8 cellular contexts compared by ENCODE assay signal in genomic region chr4:40325406-40326019, GRCh38. TPM values are rescaled to one million over a fixed set of nuclear protein-coding genes. Genes with fewer than 3 reads are reported as not detected.
DNase-seq lines count a peak whose midpoint lies in the region; ATAC-seq and TF ChIP-seq lines count a peak whose summit lies in the region.

No MANE protein-coding gene starts in this region.

- H3K4me1 ChIP-seq in esophagus muscularis mucosa (peaks cover 0 to 22% (median 8%) of the 10 kb centered on the region in 4 donors), neuronal stem cell (ENCODE audit: control insufficient read depth in 2 of 2, insufficient read depth in 1 of 2, low read depth in 1 of 2, low read length in 2 of 2) (peaks cover 7 to 19% of the 10 kb centered on the region in 2 donors)

- no peaks in the 10 kb centered on the region for H3K27me3 ChIP-seq in esophagus muscularis mucosa
- H3K27me3 ChIP-seq in neuronal stem cell (ENCODE audit: control insufficient read depth in 3 of 3, insufficient read depth in 3 of 3, low read depth in 1 of 3, low read length in 3 of 3) = no peaks in the 10 kb centered on the region

- no peaks in the 10 kb centered on the region for H3K79me1 ChIP-seq in neuronal stem cell (ENCODE audit: low read depth, low read length)

- 13% methylated on average over 2 of the region's 2 CpGs for WGBS in esophagus muscularis mucosa
- WGBS in neuronal stem cell (ENCODE audit: extremely low coverage in 2 of 2, insufficient read length in 2 of 2, insufficient replicate concordance in 1 of 2), 2 donors = no CpG with 5 or more reads among the region's 2 CpGs

- H2BK12ac ChIP-seq in neuronal stem cell (ENCODE audit: low read length) = no peak overlapping the region

- H3K27ac ChIP-seq in esophagus muscularis mucosa (replicated peaks in 1 of 4) = no peak overlapping the region
- no peak overlapping the region for H3K27ac ChIP-seq in neuronal stem cell (replicated peaks; ENCODE audit: low read length)

- H3K4me3 ChIP-seq in esophagus muscularis mucosa (no peak overlapping the region), neuronal stem cell (ENCODE audit: low read length in 2 of 2) (no peak overlapping the region)

- DNase-seq in DMS 273 treated with DMSO at 0.1 percent for 48 hours (lab: John Stamatoyannopoulos, UW) (peak; percentile 30), NCI-H748 treated with DMSO at 0.1 percent for 48 hours (lab: John Stamatoyannopoulos, UW) (peak; percentile 31), activated T-cell treated with anti-CD3 and anti-CD28 coated beads for 1 hour (ENCODE audit: low read depth) (peak; percentile 36), esophagus muscularis mucosa (ENCODE audit: extremely low spot score) (no peak), neuronal stem cell (ENCODE audit: low spot score) (peak; percentile 27), T1000 (lab: John Stamatoyannopoulos, UW) (no peak)

- H2BK5ac ChIP-seq in neuronal stem cell (ENCODE audit: low read length) = no peak overlapping the region

- H3K9me3 ChIP-seq in esophagus muscularis mucosa (no peaks in the 10 kb centered on the region), neuronal stem cell (replicated peaks in 1 of 2; ENCODE audit: control insufficient read depth in 2 of 2, insufficient read depth in 1 of 2, low read depth in 1 of 2, low read length in 2 of 2) (no peaks in the 10 kb centered on the region)

- H3K4ac ChIP-seq in neuronal stem cell (ENCODE audit: low read length) = no peak overlapping the region

- no peak overlapping the region for H3K18ac ChIP-seq in neuronal stem cell (ENCODE audit: low read length)

- no peak overlapping the region for H3K4me2 ChIP-seq in neuronal stem cell (ENCODE audit: insufficient read depth, low read length, poor library complexity, severe bottlenecking)

- peak; percentile 72 to 79 (median 72) for TF ChIP-seq CTCF in esophagus muscularis mucosa (IDR thresholded peaks at IDR 0.05)

- no peak for TF ChIP-seq EP300 in esophagus muscularis mucosa (IDR thresholded peaks at IDR 0.05)

- no peak overlapping the region for H2BK120ac ChIP-seq in neuronal stem cell (ENCODE audit: low read depth, low read length)

- no peak overlapping the region for H2BK15ac ChIP-seq in neuronal stem cell (ENCODE audit: low read length)

- H4K91ac ChIP-seq in neuronal stem cell (ENCODE audit: low read depth, low read length, poor library complexity) = no peak overlapping the region

- H3K36me3 ChIP-seq in esophagus muscularis mucosa (no peaks in the 10 kb centered on the region), neuronal stem cell (replicated peaks in 1 of 2; ENCODE audit: control insufficient read depth in 2 of 2, insufficient read depth in 2 of 2, low read length in 2 of 2) (no peaks in the 10 kb centered on the region)

- no peak overlapping the region for H3K9ac ChIP-seq in neuronal stem cell (ENCODE audit: low read depth, low read length, poor library complexity)

- ATAC-seq in GM19467 (IDR thresholded peaks at IDR 0.05; ENCODE audit: unreplicated experiment) (peak; percentile 80), HG03521 (IDR thresholded peaks at IDR 0.05; ENCODE audit: unreplicated experiment) (peak; percentile 82)

- H3K14ac ChIP-seq in neuronal stem cell (ENCODE audit: low read length) = no peak overlapping the region

- no peak overlapping the region for H4K8ac ChIP-seq in neuronal stem cell (ENCODE audit: low read depth, low read length)

- intact Hi-C loops in esophagus muscularis mucosa (cut with DNase I) = loop anchor here (2.0 kb wide), 1 partner anchor 175 kb away; no protein-coding TSS in a partner anchor

- no peak for TF ChIP-seq POLR2A in esophagus muscularis mucosa (IDR thresholded peaks at IDR 0.05; ENCODE audit: low read depth)

- no peak overlapping the region for H3K23ac ChIP-seq in neuronal stem cell (ENCODE audit: low read depth, low read length, poor library complexity)

- H2AFZ ChIP-seq in neuronal stem cell (ENCODE audit: low read length) = peak overlapping the region; percentile 4

- no peak overlapping the region for H2AK5ac ChIP-seq in neuronal stem cell (ENCODE audit: low read depth, low read length)

RNA-seq across cellular contexts. Expression of gene CHRNA9, which starts 9.6 kb away (rescaled TPM):
- under 1 TPM in 1 of 4 donors, not detected in 3; 0.11 TPM for total RNA-seq in esophagus muscularis mucosa
- polyA plus RNA-seq in neuronal stem cell (2013, experiment 1 of 2) = 0.86 TPM
- 0.89 TPM for polyA plus RNA-seq in neuronal stem cell (2013, experiment 2 of 2)

Comparison
In these comparisons a context has a peak if more than half of its experiments do, and no peak if none do; other contexts are left out.
1. DNase-seq: peak in DMS 273 treated with DMSO at 0.1 percent for 48 hours (single experiment), NCI-H748 treated with DMSO at 0.1 percent for 48 hours (single experiment), activated T-cell treated with anti-CD3 and anti-CD28 coated beads for 1 hour (single experiment) and neuronal stem cell (single experiment); none in esophagus muscularis mucosa (single experiment) and T1000 (single experiment).